Comparison of ENCODE assay signal across 2 cellular contexts in genomic region chr1:40636777-40637176, GRCh38.
TF ChIP-seq lines count a peak whose summit lies in the region.

No MANE protein-coding gene starts in this region.

TF ChIP-seq in SK-N-SH, 30 proteins besides CTCF, POLR2A, EP300 and RAD21 (continued from another document):
- no peak for TF ChIP-seq ZBTB33 (IDR thresholded peaks at IDR 0.05; ENCODE audit: borderline replicate concordance, low read depth)
- no peak for TF ChIP-seq PBX3 (IDR thresholded peaks at IDR 0.05)
- TF ChIP-seq, protein P1, sequence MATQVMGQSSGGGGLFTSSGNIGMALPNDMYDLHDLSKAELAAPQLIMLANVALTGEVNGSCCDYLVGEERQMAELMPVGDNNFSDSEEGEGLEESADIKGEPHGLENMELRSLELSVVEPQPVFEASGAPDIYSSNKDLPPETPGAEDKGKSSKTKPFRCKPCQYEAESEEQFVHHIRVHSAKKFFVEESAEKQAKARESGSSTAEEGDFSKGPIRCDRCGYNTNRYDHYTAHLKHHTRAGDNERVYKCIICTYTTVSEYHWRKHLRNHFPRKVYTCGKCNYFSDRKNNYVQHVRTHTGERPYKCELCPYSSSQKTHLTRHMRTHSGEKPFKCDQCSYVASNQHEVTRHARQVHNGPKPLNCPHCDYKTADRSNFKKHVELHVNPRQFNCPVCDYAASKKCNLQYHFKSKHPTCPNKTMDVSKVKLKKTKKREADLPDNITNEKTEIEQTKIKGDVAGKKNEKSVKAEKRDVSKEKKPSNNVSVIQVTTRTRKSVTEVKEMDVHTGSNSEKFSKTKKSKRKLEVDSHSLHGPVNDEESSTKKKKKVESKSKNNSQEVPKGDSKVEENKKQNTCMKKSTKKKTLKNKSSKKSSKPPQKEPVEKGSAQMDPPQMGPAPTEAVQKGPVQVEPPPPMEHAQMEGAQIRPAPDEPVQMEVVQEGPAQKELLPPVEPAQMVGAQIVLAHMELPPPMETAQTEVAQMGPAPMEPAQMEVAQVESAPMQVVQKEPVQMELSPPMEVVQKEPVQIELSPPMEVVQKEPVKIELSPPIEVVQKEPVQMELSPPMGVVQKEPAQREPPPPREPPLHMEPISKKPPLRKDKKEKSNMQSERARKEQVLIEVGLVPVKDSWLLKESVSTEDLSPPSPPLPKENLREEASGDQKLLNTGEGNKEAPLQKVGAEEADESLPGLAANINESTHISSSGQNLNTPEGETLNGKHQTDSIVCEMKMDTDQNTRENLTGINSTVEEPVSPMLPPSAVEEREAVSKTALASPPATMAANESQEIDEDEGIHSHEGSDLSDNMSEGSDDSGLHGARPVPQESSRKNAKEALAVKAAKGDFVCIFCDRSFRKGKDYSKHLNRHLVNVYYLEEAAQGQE (IDR thresholded peaks at IDR 0.05; ENCODE audit: low read depth, low read length), result no peak
- TF ChIP-seq TCF12 (IDR thresholded peaks at IDR 0.05), result no peak
- TF ChIP-seq FOXM1 (IDR thresholded peaks at IDR 0.05; ENCODE audit: low read depth), result no peak
- no peak for TF ChIP-seq RCOR1 (IDR thresholded peaks at IDR 0.05; ENCODE audit: low read length)
- no peak for TF ChIP-seq SMC3 (IDR thresholded peaks at IDR 0.05; ENCODE audit: low read depth, low read length)
- TF ChIP-seq GABPA (IDR thresholded peaks at IDR 0.05; ENCODE audit: low read depth), result no peak
- TF ChIP-seq FOXJ3 (CRISPR knock-in tag; IDR thresholded peaks at IDR 0.05), result no peak
- TF ChIP-seq GATA2 (CRISPR knock-in tag; IDR thresholded peaks at IDR 0.05), result no peak
- no peak for TF ChIP-seq RXRA (IDR thresholded peaks at IDR 0.05; ENCODE audit: borderline replicate concordance, low read depth)
- TF ChIP-seq USF1 (IDR thresholded peaks at IDR 0.05; ENCODE audit: borderline replicate concordance, low read depth), result no peak
- TF ChIP-seq JUND (IDR thresholded peaks at IDR 0.05), result no peak
- no peak for TF ChIP-seq YY1 (IDR thresholded peaks at IDR 0.05; ENCODE audit: low read depth)

TF ChIP-seq in SK-N-SH treated with all-trans-retinoic acid at 6 μM for 48 hours, 23 proteins besides CTCF, POLR2A, EP300 and RAD21 (continued from another document):
- TF ChIP-seq PATZ1 (CRISPR knock-in tag; IDR thresholded peaks at IDR 0.05; ENCODE audit: borderline replicate concordance), result no peak
- TF ChIP-seq TCF4 (CRISPR knock-in tag; IDR thresholded peaks at IDR 0.05; ENCODE audit: borderline replicate concordance), result no peak
- TF ChIP-seq BACH2 (CRISPR knock-in tag; IDR thresholded peaks at IDR 0.05; ENCODE audit: borderline replicate concordance), result no peak
- TF ChIP-seq CSDC2 (CRISPR knock-in tag; IDR thresholded peaks at IDR 0.05), result no peak
- TF ChIP-seq ZFP30 (CRISPR knock-in tag; IDR thresholded peaks at IDR 0.05), result no peak
TF ChIP-seq in SK-N-SH treated with all-trans-retinoic acid at 6 μM for 48 hours: peak in this region for 0.
